In genomic region chrX:69493193-69493592, GRCh38 we compare ENCODE assay signal across 8 cellular contexts. TPM values are rescaled to one million over a fixed set of nuclear protein-coding genes. Genes with fewer than 3 reads are reported as not detected.
DNase-seq lines count a peak whose midpoint lies in the region; ATAC-seq and TF ChIP-seq lines count a peak whose summit lies in the region.

No MANE protein-coding gene starts in this region.

- H3K9me3 ChIP-seq in BE2C = no peaks in the 10 kb centered on the region
- no peaks in the 10 kb centered on the region for H3K9me3 ChIP-seq in PC-9 (ENCODE audit: insufficient read depth, low read depth)

- H3K4me3 ChIP-seq in BE2C (ENCODE audit: low read depth, low read length) = no peak overlapping the region
- H3K4me3 ChIP-seq in PC-9 = no peak overlapping the region
- no peak overlapping the region for H3K4me3 ChIP-seq in epithelial cell of esophagus (ENCODE audit: low read length)
- H3K4me3 ChIP-seq in retinal pigment epithelial cell (ENCODE audit: low read length) = no peak overlapping the region

- CTCF ChIA-PET in PC-9 (lab: Charles Lee) = no interaction called here

- H3K27me3 ChIP-seq in BE2C (no peaks in the 10 kb centered on the region), PC-9 (ENCODE audit: insufficient read depth, low read depth) (no peaks in the 10 kb centered on the region)

- no peak overlapping the region for H3K27ac ChIP-seq in PC-9

- H3K4me1 ChIP-seq in BE2C (no peaks in the 10 kb centered on the region), PC-9 (replicated peaks; ENCODE audit: insufficient read depth) (no peaks in the 10 kb centered on the region)

- no peaks in the 10 kb centered on the region for H3K9me2 ChIP-seq in PC-9 (ENCODE audit: insufficient read depth)

- H3K79me2 ChIP-seq in PC-9 (ENCODE audit: low read depth) = no peaks in the 10 kb centered on the region

- ATAC-seq in GM18907 (IDR thresholded peaks at IDR 0.05; ENCODE audit: unreplicated experiment) = peak; percentile 56
- ATAC-seq in HG03280 (IDR thresholded peaks at IDR 0.05; ENCODE audit: unreplicated experiment) = no peak
- ATAC-seq in GM21717 (IDR thresholded peaks at IDR 0.05; ENCODE audit: unreplicated experiment) = no peak

- intact Hi-C loops in PC-9 (cut with micrococcal nuclease; ENCODE audit: unreplicated experiment) = loop anchor here (2.0 kb wide), 1 partner anchor 604 kb away; no protein-coding TSS in a partner anchor

- H3K4me2 ChIP-seq in PC-9 = no peak overlapping the region

- H3K36me3 ChIP-seq in BE2C (no peaks in the 10 kb centered on the region), PC-9 (ENCODE audit: low read depth) (no peaks in the 10 kb centered on the region)

- DNase-seq in BE2C = peak; percentile 56
- peak in 1 of 2 experiments; percentile 21 for DNase-seq in PC-9
- DNase-seq in epithelial cell of esophagus (ENCODE audit: low read depth) = peak; percentile 36
- no peak for DNase-seq in retinal pigment epithelial cell (ENCODE audit: low read depth)
- no peak for DNase-seq in 8988T

- no peak overlapping the region for H2AFZ ChIP-seq in PC-9

- H4K20me1 ChIP-seq in PC-9 (ENCODE audit: insufficient read depth) = no peaks in the 10 kb centered on the region

- POLR2A ChIA-PET in PC-9 (lab: Charles Lee; ENCODE audit: unreplicated experiment) = no interaction called here

- no TSS peak for BruUV-seq in PC-9 (replicated peaks; lab: Mats Ljungman, UMichigan)

- H3F3A ChIP-seq in PC-9 (ENCODE audit: insufficient read depth, low read depth) = no peaks in the 10 kb centered on the region

- TF ChIP-seq CTCF in BE2C (IDR thresholded peaks at IDR 0.05; ENCODE audit: low read depth, low read length) = peak; percentile 52
- TF ChIP-seq CTCF in PC-9 (conservative IDR thresholded peaks at IDR 0.05) = peak; percentile 65
- peak; percentile 35 for TF ChIP-seq CTCF in epithelial cell of esophagus (IDR thresholded peaks at IDR 0.05; ENCODE audit: insufficient read depth, low read depth, low read length, missing control alignments)
- TF ChIP-seq CTCF in retinal pigment epithelial cell (conservative IDR thresholded peaks at IDR 0.05; ENCODE audit: low read depth, low read length) = peak; percentile 52

RNA-seq across cellular contexts. Expression of gene NALF2, which starts 10.9 kb away (rescaled TPM):
- polyA plus RNA-seq in BE2C (2012; ENCODE audit: insufficient read depth, insufficient read length, low read depth) = 8.4 TPM
- total RNA-seq in PC-9 (2021) = not detected in 2 replicates

Comparison
In these comparisons a context has a peak if more than half of its experiments do, and no peak if none do; other contexts are left out.
1. DNase-seq: peak in BE2C (single experiment) and epithelial cell of esophagus (single experiment); none in retinal pigment epithelial cell (single experiment) and 8988T (single experiment).
2. Peak in every context shown above with its lines, with median percentiles within 50 percentile points of each other: CTCF ChIP-seq.